12 cellular contexts compared by ENCODE assay signal in the genomic region with DNA sequence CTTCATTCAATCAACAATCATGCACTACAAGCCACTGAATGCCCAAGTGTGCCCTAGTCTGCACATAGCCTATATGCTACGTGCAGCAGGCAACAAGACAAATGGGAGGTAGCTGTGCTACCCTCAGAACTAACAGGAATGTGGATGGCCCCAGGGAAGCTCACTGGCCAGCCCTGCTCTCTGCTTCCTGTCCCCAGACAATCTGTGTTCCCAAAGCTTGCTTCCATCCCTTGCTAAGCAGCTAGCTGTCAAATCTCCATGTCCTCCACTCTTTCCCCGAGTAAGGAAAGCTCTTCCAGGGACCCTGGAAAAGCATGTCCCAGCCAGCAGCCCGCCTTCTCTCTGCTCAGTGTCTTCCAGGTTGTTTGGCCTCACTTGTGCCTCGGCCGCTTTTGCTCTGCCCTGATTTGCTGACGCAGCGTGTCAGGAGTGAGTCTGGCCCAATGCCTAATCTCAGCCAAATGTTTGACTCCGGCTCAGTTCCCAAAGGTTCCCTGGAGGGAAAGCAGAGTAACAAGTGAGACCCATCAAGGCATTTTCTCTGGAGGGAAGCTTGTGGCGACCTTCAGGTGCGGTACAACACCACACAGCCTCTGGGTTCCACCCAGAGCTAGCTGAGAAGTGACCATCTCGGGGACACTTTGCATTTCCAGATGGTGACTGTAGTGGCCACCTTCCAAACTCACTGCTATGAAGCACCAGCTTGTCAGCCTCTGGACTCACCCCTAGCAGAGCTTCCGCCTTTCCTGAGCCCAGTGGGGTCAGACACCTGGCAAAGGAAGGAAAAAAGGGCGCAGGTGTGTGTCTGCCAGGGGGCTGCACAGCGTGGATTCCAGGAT.
DNase-seq lines count a peak whose midpoint lies in the region; ATAC-seq and TF ChIP-seq lines count a peak whose summit lies in the region.
"Had no signal": no experiment of that assay in that cellular context is flagged by ENCODE, and none has a peak within 500 bp of the region (broad histone marks: within the 10 kb centered on the region; RNA-seq: fewer than 3 reads in every experiment).

No MANE protein-coding gene starts in this region.

- intact Hi-C loops in adrenal gland (cut with DNase I), result no loop called here

- no peaks in the 10 kb centered on the region for H3K79me2 ChIP-seq in hepatocyte

- H3K9ac ChIP-seq in rectal smooth muscle tissue (ENCODE audit: low read length), result no peak overlapping the region
- H3K9ac ChIP-seq: KMS-11 had no signal

- H3K27ac ChIP-seq in adrenal gland, result peak overlapping the region in 1 of 5 donors; percentile 62
- H3K27ac ChIP-seq in hepatocyte, result peak overlapping the region; percentile 46
- no peak overlapping the region for H3K27ac ChIP-seq in rectal smooth muscle tissue (ENCODE audit: low read depth, low read length)
- H3K27ac ChIP-seq: KMS-11, RWPE1 had no signal

- H3K36me3 ChIP-seq in adrenal gland (replicated peaks in 1 of 2), result no peaks in the 10 kb centered on the region
- no peaks in the 10 kb centered on the region for H3K36me3 ChIP-seq in hepatocyte (replicated peaks; ENCODE audit: insufficient read depth, low read depth)
- no peaks in the 10 kb centered on the region for H3K36me3 ChIP-seq in rectal smooth muscle tissue (ENCODE audit: control insufficient read depth, insufficient read depth, low read length)

- H3K27me3 ChIP-seq in adrenal gland (no peaks in the 10 kb centered on the region), hepatocyte (no peaks in the 10 kb centered on the region), rectal smooth muscle tissue (ENCODE audit: control insufficient read depth, insufficient read depth, low read length) (no peaks in the 10 kb centered on the region)

- WGBS in adrenal gland, 4 donors, result 59 to 72% (median 67%) methylated on average over 11 to 14 of the region's 14 CpGs
- 50% methylated on average over 14 of the region's 14 CpGs for WGBS in hepatocyte (ENCODE audit: low lambda C conversion rate, missing lambda C conversion rate)

- no peaks in the 10 kb centered on the region for H4K20me1 ChIP-seq in hepatocyte (ENCODE audit: insufficient read depth, poor library complexity, severe bottlenecking)

- TF ChIP-seq CTCF in adrenal gland (IDR thresholded peaks at IDR 0.05), result no peak
- no peak for TF ChIP-seq CTCF in hepatocyte (IDR thresholded peaks at IDR 0.05; ENCODE audit: poor library complexity)

- no peaks in the 10 kb centered on the region for H3K9me2 ChIP-seq in hepatocyte (replicated peaks; ENCODE audit: insufficient read depth)

- H3K9me3 ChIP-seq in adrenal gland (replicated peaks in 1 of 3) (no peaks in the 10 kb centered on the region), hepatocyte (ENCODE audit: low read depth) (no peaks in the 10 kb centered on the region)

- no peak for TF ChIP-seq POLR2A in adrenal gland (IDR thresholded peaks at IDR 0.05)

- no peak overlapping the region for H2AFZ ChIP-seq in hepatocyte

- peaks cover 0 to 11% of the 10 kb centered on the region in 2 donors for H3K4me1 ChIP-seq in adrenal gland (replicated peaks in 1 of 2)
- peaks cover 7% of the 10 kb centered on the region for H3K4me1 ChIP-seq in hepatocyte (ENCODE audit: insufficient read depth)
- H3K4me1 ChIP-seq in rectal smooth muscle tissue (ENCODE audit: control insufficient read depth, insufficient read depth, low read length), result peaks cover 8% of the 10 kb centered on the region

- H3K4me3 ChIP-seq in adrenal gland, result no peak overlapping the region
- H3K4me3 ChIP-seq in hepatocyte, result no peak overlapping the region
- H3K4me3 ChIP-seq in rectal smooth muscle tissue (ENCODE audit: low read length), result peak overlapping the region; percentile 12

- ATAC-seq in GM21529 (IDR thresholded peaks at IDR 0.05; ENCODE audit: unreplicated experiment) (no peak), GM19397 (IDR thresholded peaks at IDR 0.05; ENCODE audit: unreplicated experiment) (no peak)
- ATAC-seq: stimulated activated memory B cell treated with anti-CD40 and anti-IgM and Interleukin-4, amounts not matched to agents 10 μg/mL and 1 μg/mL and 100 μg/mL, for 72 hours had no signal

- no peak overlapping the region for H3K4me2 ChIP-seq in hepatocyte
- H3K4me2 ChIP-seq: KMS-11 had no signal

- DNase-seq in ELF-1 (ENCODE audit: low read depth, low spot score) (peak; percentile 77), adrenal gland (peak in 4 of 7 donors; percentile 34 to 52 (median 44)), hepatocyte (ENCODE audit: low spot score) (peak; percentile 30), GDM1 (lab: John Stamatoyannopoulos, UW) (no peak), NCI-H1436 treated with DMSO at 0.1 percent for 48 hours (lab: John Stamatoyannopoulos, UW) (no peak)
- DNase-seq: activated B cell treated with CpG ODN at 0.5 μM for 24 hours had no signal

Comparison
In these comparisons a context has a peak if more than half of its experiments do, and no peak if none do; other contexts are left out.
1. DNase-seq: peak in ELF-1 (single experiment), adrenal gland (4 of 7) and hepatocyte (single experiment); none in GDM1 (single experiment) and NCI-H1436 treated with DMSO at 0.1 percent for 48 hours (single experiment).